ENCODE assay signal across 9 cellular contexts in genomic region chr2:174325932-174326879, GRCh38. TPM values are rescaled to one million over a fixed set of nuclear protein-coding genes. Genes with fewer than 3 reads are reported as not detected.
DNase-seq lines count a peak whose midpoint lies in the region; ATAC-seq and TF ChIP-seq lines count a peak whose summit lies in the region.
"Had no signal": no experiment of that assay in that cellular context is flagged by ENCODE, and none has a peak within 500 bp of the region (broad histone marks: within the 10 kb centered on the region; RNA-seq: fewer than 3 reads in every experiment).

No MANE protein-coding gene starts in this region.

- H3K36me3 Mint-ChIP-seq in activated naive CD4-positive, alpha-beta T cell treated with anti-CD3 and anti-CD28 coated beads for 36 hours (ENCODE audit: low read depth): no peaks in the 10 kb centered on the region

- peaks cover 72% of the 10 kb centered on the region for H3K27me3 Mint-ChIP-seq in activated naive CD4-positive, alpha-beta T cell treated with anti-CD3 and anti-CD28 coated beads for 36 hours (ENCODE audit: low read depth)

- H2AFZ ChIP-seq in IMR-90 (replicated peaks; ENCODE audit: low read length, poor library complexity) (peak overlapping the region; percentile 71), hepatocyte (peak overlapping the region; percentile 84)

- CTCF ChIA-PET in IMR-90 (lab: Yijun Ruan, JAX): interaction anchor here (0.6 kb wide), 1 partner anchor 8 kb away, joined by 3 read pairs; no protein-coding TSS in a partner anchor
- CTCF ChIA-PET in activated naive CD4-positive, alpha-beta T cell treated with anti-CD3 and anti-CD28 coated beads for 36 hours (lab: Charles Lee): interaction anchor here (0.6 to 4.0 kb wide), 4 partner anchors 11 to 1757 kb away, joined by 3 to 22 read pairs (median 3); no protein-coding TSS in a partner anchor

- peak overlapping the region; percentile 70 for H3K4me3 Mint-ChIP-seq in activated naive CD4-positive, alpha-beta T cell treated with anti-CD3 and anti-CD28 coated beads for 36 hours

- no peak overlapping the region for H2AK9ac ChIP-seq in IMR-90 (replicated peaks; ENCODE audit: low read depth, low read length, poor library complexity)

- H3K4me3 ChIP-seq in IMR-90 (ENCODE audit: insufficient read depth, low read depth, low read length) (peak overlapping the region; percentile 31), hepatocyte (peak overlapping the region; percentile 81), skeletal muscle tissue (ENCODE audit: low read length in 3 of 3) (peak overlapping the region; percentile 65 to 68 (median 67))

- no peak for TF ChIP-seq POLR2A in IMR-90 (IDR thresholded peaks at IDR 0.05; ENCODE audit: low read depth, low read length)

- BruUV-seq in IMR-90 (replicated peaks; lab: Mats Ljungman, UMichigan): no TSS peak

- no peak overlapping the region for H2BK120ac ChIP-seq in IMR-90 (ENCODE audit: low read depth, low read length)

- intact Hi-C loops in IMR-90 (cut with micrococcal nuclease): loop anchor here (5.0 kb wide), 1 partner anchor 444 kb away; no protein-coding TSS in a partner anchor
- intact Hi-C loops in activated naive CD4-positive, alpha-beta T cell treated with anti-CD3 and anti-CD28 coated beads for 36 hours (cut with micrococcal nuclease): loop anchor here (2.0 to 5.0 kb wide), 4 partner anchors 15 to 969 kb away; no protein-coding TSS in a partner anchor

- no peaks in the 10 kb centered on the region for H3K9me3 Mint-ChIP-seq in activated naive CD4-positive, alpha-beta T cell treated with anti-CD3 and anti-CD28 coated beads for 36 hours

- peaks cover 4% of the 10 kb centered on the region; the same call in 1 of the 2 replicates for H3K4me1 ChIP-seq in IMR-90 (ENCODE audit: control insufficient read depth, insufficient read depth, low read length)
- H3K4me1 ChIP-seq in hepatocyte (ENCODE audit: insufficient read depth): peaks cover 24% of the 10 kb centered on the region
- H3K4me1 ChIP-seq in skeletal muscle tissue (ENCODE audit: control insufficient read depth in 3 of 3, insufficient read depth in 3 of 3, low read length in 3 of 3): peaks cover 13 to 14% (median 13%) of the 10 kb centered on the region in 3 donors

- H3K9me3 ChIP-seq in IMR-90 (ENCODE audit: control insufficient read depth, insufficient read depth, low read length) (peaks cover 10% of the 10 kb centered on the region), hepatocyte (ENCODE audit: low read depth) (no peaks in the 10 kb centered on the region), skeletal muscle tissue (ENCODE audit: control insufficient read depth in 3 of 3, low read length in 3 of 3) (no peaks in the 10 kb centered on the region)

- no peak overlapping the region for H2BK20ac ChIP-seq in IMR-90 (ENCODE audit: low read depth, low read length)

- H3K14ac ChIP-seq in IMR-90 (replicated peaks; ENCODE audit: low read depth, low read length): no peak overlapping the region

- no peaks in the 10 kb centered on the region for H3K9me1 ChIP-seq in IMR-90 (ENCODE audit: insufficient read depth, low read length)

- H3K18ac ChIP-seq in IMR-90 (ENCODE audit: low read depth, low read length): no peak overlapping the region

- H4K5ac ChIP-seq in IMR-90 (ENCODE audit: low read depth, low read length): no peak overlapping the region

- H3K23ac ChIP-seq in IMR-90 (ENCODE audit: low read depth, low read length): no peak overlapping the region

- DNase-seq in COLO668 (lab: John Stamatoyannopoulos, UW; ENCODE audit: unreplicated experiment): peak; percentile 29
- peak; percentile 28 for DNase-seq in IMR-90
- peak; percentile 39 for DNase-seq in activated naive CD4-positive, alpha-beta T cell treated with anti-CD3 and anti-CD28 coated beads for 36 hours
- DNase-seq in hepatocyte (ENCODE audit: low spot score): no peak
- DNase-seq in mucosa of gallbladder (ENCODE audit: low spot score): no peak

- no peak overlapping the region for H4K91ac ChIP-seq in IMR-90 (ENCODE audit: insufficient read depth, low read depth, low read length)

- 8% methylated on average over 27 of the region's 69 CpGs; no CpG with 5 or more reads in 1 of the 2 experiments for WGBS in IMR-90 (ENCODE audit: extremely low coverage in 2 of 2, insufficient read length in 1 of 2), 2 experiments
- under 1% methylated on average over 56 of the region's 69 CpGs for WGBS in hepatocyte (ENCODE audit: low lambda C conversion rate, missing lambda C conversion rate)

- H3K4ac ChIP-seq in IMR-90 (ENCODE audit: low read depth, low read length): no peak overlapping the region

- no peaks in the 10 kb centered on the region for H3K79me2 ChIP-seq in hepatocyte

- H3K9me2 ChIP-seq in hepatocyte (replicated peaks; ENCODE audit: insufficient read depth): no peaks in the 10 kb centered on the region

- TF ChIP-seq CTCF in IMR-90 (conservative IDR thresholded peaks at IDR 0.05; ENCODE audit: low read depth, low read length) (no peak), hepatocyte (IDR thresholded peaks at IDR 0.05; ENCODE audit: poor library complexity) (no peak)

- in situ Hi-C loops in IMR-90 (cut with MboI; ENCODE audit: low sequenced_read_pairs): loop anchor here (25.0 kb wide), 2 partner anchors 739 to 1514 kb away; no protein-coding TSS in a partner anchor

- dilution Hi-C loops in IMR-90 (cut with HindIII; ENCODE audit: low sequenced_read_pairs, unreplicated experiment): no loop called here

- H3K27ac Mint-ChIP-seq in activated naive CD4-positive, alpha-beta T cell treated with anti-CD3 and anti-CD28 coated beads for 36 hours: no peak overlapping the region

- H2AK5ac ChIP-seq in IMR-90 (ENCODE audit: low read depth, low read length): no peak overlapping the region

- H3K36me3 ChIP-seq in IMR-90 (ENCODE audit: control insufficient read depth, insufficient read depth, low read length) (no peaks in the 10 kb centered on the region), hepatocyte (replicated peaks; ENCODE audit: insufficient read depth, low read depth) (no peaks in the 10 kb centered on the region), skeletal muscle tissue (ENCODE audit: control insufficient read depth in 3 of 3, insufficient read depth in 3 of 3, low read length in 3 of 3) (no peaks in the 10 kb centered on the region)

- H4K20me1 ChIP-seq in IMR-90 (ENCODE audit: insufficient read depth, low read length) (peaks cover 7% of the 10 kb centered on the region; the same call in 1 of the 2 replicates), hepatocyte (ENCODE audit: insufficient read depth, poor library complexity, severe bottlenecking) (no peaks in the 10 kb centered on the region)

- no peak overlapping the region for H3K56ac ChIP-seq in IMR-90 (ENCODE audit: extremely low read depth, insufficient read depth, low read length)

- H3K4me2 ChIP-seq in IMR-90 (ENCODE audit: low read depth, low read length) (peak overlapping the region; percentile 53), hepatocyte (peak overlapping the region; percentile 96)

- no peak for TF ChIP-seq RAD21 in IMR-90 (IDR thresholded peaks at IDR 0.05; ENCODE audit: low read length)

- H2BK5ac ChIP-seq in IMR-90 (ENCODE audit: low read depth, low read length, poor library complexity, severe bottlenecking): no peak overlapping the region

- H4K8ac ChIP-seq in IMR-90 (ENCODE audit: low read depth in 2 of 2, low read length in 2 of 2): no peak overlapping the region

- no peak overlapping the region for H3K27ac ChIP-seq in IMR-90 (ENCODE audit: insufficient read depth, low read length)
- H3K27ac ChIP-seq in hepatocyte: no peak overlapping the region
- no peak overlapping the region for H3K27ac ChIP-seq in skeletal muscle tissue (ENCODE audit: low read depth, low read length)

- no peak overlapping the region for H2BK15ac ChIP-seq in IMR-90 (ENCODE audit: low read depth, low read length)

- H3K4me1 Mint-ChIP-seq in activated naive CD4-positive, alpha-beta T cell treated with anti-CD3 and anti-CD28 coated beads for 36 hours (ENCODE audit: low read depth): peaks cover 25% of the 10 kb centered on the region

- H3K79me1 ChIP-seq in IMR-90 (ENCODE audit: low read depth in 1 of 2, low read length in 2 of 2): no peaks in the 10 kb centered on the region

- POLR2A ChIA-PET in IMR-90 (lab: Charles Lee; ENCODE audit: unreplicated experiment): interaction anchor here (0.6 kb wide), 1 partner anchor 362 kb away, joined by 7 read pairs; no protein-coding TSS in a partner anchor

- ATAC-seq in IMR-90 (ENCODE audit: low read depth): peak; percentile 35
- no peak for ATAC-seq in HG03196 (IDR thresholded peaks at IDR 0.05; ENCODE audit: unreplicated experiment)
- ATAC-seq in HG03280 (IDR thresholded peaks at IDR 0.05; ENCODE audit: unreplicated experiment): no peak

- H3K9ac ChIP-seq in IMR-90 (ENCODE audit: low read depth, low read length) (no peak overlapping the region), skeletal muscle tissue (ENCODE audit: low read depth in 1 of 3, low read length in 3 of 3) (peak overlapping the region; percentile 40 to 65 (median 46))

- peaks cover 75% of the 10 kb centered on the region for H3K27me3 ChIP-seq in IMR-90 (ENCODE audit: control insufficient read depth, insufficient read depth, low read length)
- peaks cover 68% of the 10 kb centered on the region for H3K27me3 ChIP-seq in hepatocyte
- H3K27me3 ChIP-seq in skeletal muscle tissue (ENCODE audit: control insufficient read depth in 3 of 3, insufficient read depth in 3 of 3, low read length in 3 of 3): peaks cover 47 to 52% (median 49%) of the 10 kb centered on the region in 3 donors

TF ChIP-seq in IMR-90, 13 proteins besides CTCF, POLR2A, EP300 and RAD21:
- no peak for TF ChIP-seq MAZ (IDR thresholded peaks at IDR 0.05; ENCODE audit: borderline replicate concordance, low read depth, low read length)
- no peak for TF ChIP-seq FOS (IDR thresholded peaks at IDR 0.05; ENCODE audit: low read depth, low read length)
- no peak for TF ChIP-seq MXI1 (IDR thresholded peaks at IDR 0.05; ENCODE audit: borderline replicate concordance, low read depth, low read length)
- TF ChIP-seq RCOR1 (IDR thresholded peaks at IDR 0.05; ENCODE audit: insufficient replicate concordance, low read length): no peak
- no peak for TF ChIP-seq CHD1 (IDR thresholded peaks at IDR 0.05; ENCODE audit: low read depth, low read length)

RNA-seq across cellular contexts. Expression of gene SP9, which starts 8.5 kb away (rescaled TPM):
- not detected in 2 replicates for total RNA-seq in IMR-90 (2012; rRNA removed)
- not detected in 2 replicates for polyA plus RNA-seq in IMR-90 (2012; rRNA removed)
- not detected in 2 replicates for polyA plus RNA-seq in IMR-90 (2012; cell fraction: cytosol; rRNA removed)
- polyA plus RNA-seq in IMR-90 (2012; cell fraction: nucleus; rRNA removed; ENCODE audit: low replicate concordance): not detected in 2 replicates
- total RNA-seq in activated naive CD4-positive, alpha-beta T cell treated with anti-CD3 and anti-CD28 coated beads for 36 hours: not detected
- total RNA-seq in hepatocyte: not detected in 2 replicates
- polyA plus RNA-seq in hepatocyte: 0.29 and 0.30 TPM in 2 replicates
- total RNA-seq in skeletal muscle tissue: not detected
- not detected for total RNA-seq in mucosa of gallbladder
- total RNA-seq: NCI-H460 had no signal

Comparison
In these comparisons a context has a peak if more than half of its experiments do, and no peak if none do; other contexts are left out.
1. DNase-seq: peak in COLO668 (single experiment), IMR-90 (single experiment) and activated naive CD4-positive, alpha-beta T cell treated with anti-CD3 and anti-CD28 coated beads for 36 hours (single experiment); none in hepatocyte (single experiment) and mucosa of gallbladder (single experiment).
2. H3K4me3 ChIP-seq: peak in every context shown above with its lines; median percentile 81 in hepatocyte; 67 in skeletal muscle tissue; 31 in IMR-90.